Comparison of ENCODE assay signal across 1 cellular context in genomic region chr16:56878455-56878854, GRCh38.
TF ChIP-seq lines count a peak whose summit lies in the region.

No MANE protein-coding gene starts in this region.

TF ChIP-seq in HEK293, 187 proteins besides CTCF, POLR2A, EP300 and RAD21 (continued from another document):
- TF ChIP-seq ZNF239 (tag by site-specific recombination; IDR thresholded peaks at IDR 0.05) (no peak), ZNF768 (tag by site-specific recombination; IDR thresholded peaks at IDR 0.05) (peak; percentile 81), ZNF639 (tag by site-specific recombination; IDR thresholded peaks at IDR 0.05) (no peak), ZNF292 (tag by site-specific recombination; IDR thresholded peaks at IDR 0.05; ENCODE audit: borderline replicate concordance, low read depth) (no peak), ZBTB11 (tag by site-specific recombination; conservative IDR thresholded peaks at IDR 0.05; ENCODE audit: low read depth) (no peak), ZNF184 (tag by site-specific recombination; IDR thresholded peaks at IDR 0.05) (no peak), ZNF48 (tag by site-specific recombination; IDR thresholded peaks at IDR 0.05) (no peak), ZNF513 (tag by site-specific recombination; IDR thresholded peaks at IDR 0.05) (peak; percentile 65)
